ENCODE assay signal across 20 cellular contexts in genomic region chr12:7433276-7433822, GRCh38. TPM values are rescaled to one million over a fixed set of nuclear protein-coding genes. Genes with fewer than 3 reads are reported as not detected.
DNase-seq lines count a peak whose midpoint lies in the region; ATAC-seq and TF ChIP-seq lines count a peak whose summit lies in the region.
"Had no signal": no experiment of that assay in that cellular context is flagged by ENCODE, and none has a peak within 500 bp of the region (broad histone marks: within the 10 kb centered on the region; RNA-seq: fewer than 3 reads in every experiment).

No MANE protein-coding gene starts in this region.

- CTCF ChIA-PET in PC-3 (lab: Charles Lee) = no interaction called here

- H3F3A ChIP-seq in PC-3 (ENCODE audit: low read length, unreplicated experiment) = no peaks in the 10 kb centered on the region

- no peak overlapping the region for H3K14ac ChIP-seq in trophoblast cell (ENCODE audit: low read length)

- no peaks in the 10 kb centered on the region for H4K20me1 ChIP-seq in PC-3 (ENCODE audit: low read length)

- no peak overlapping the region for H2AK5ac ChIP-seq in trophoblast cell (ENCODE audit: low read length)

- H3K27ac ChIP-seq in PC-3 (ENCODE audit: low read length) (no peak overlapping the region), trophoblast cell (ENCODE audit: low read depth, low read length) (no peak overlapping the region), transverse colon (no peak overlapping the region)
- H3K27ac ChIP-seq: ascending aorta, psoas muscle had no signal

- H2BK5ac ChIP-seq in trophoblast cell (ENCODE audit: low read depth, low read length, poor library complexity) = no peak overlapping the region

- H3K4me1 ChIP-seq in PC-3 (ENCODE audit: insufficient read depth, low read length) (no peaks in the 10 kb centered on the region), trophoblast cell (ENCODE audit: control insufficient read depth in 1 of 2, insufficient read depth in 2 of 2, low read length in 2 of 2) (peaks cover 0 to 2% of the 10 kb centered on the region in 2 experiments), transverse colon (no peaks in the 10 kb centered on the region)
- H3K4me1 ChIP-seq: ascending aorta, psoas muscle had no signal

- H4K91ac ChIP-seq in trophoblast cell (ENCODE audit: low read depth, low read length) = no peak overlapping the region

- H3K27me3 ChIP-seq in PC-3 (ENCODE audit: low read length) (peaks cover 5% of the 10 kb centered on the region; the same call in 1 of the 2 replicates), trophoblast cell (ENCODE audit: insufficient read depth, low read length) (no peaks in the 10 kb centered on the region), transverse colon (no peaks in the 10 kb centered on the region)
- H3K27me3 ChIP-seq: ascending aorta had no signal

- no peak overlapping the region for H4K8ac ChIP-seq in trophoblast cell (ENCODE audit: low read depth, low read length)

- no peak overlapping the region for H3K4ac ChIP-seq in trophoblast cell (ENCODE audit: low read depth, low read length)

- no peak overlapping the region for H2BK12ac ChIP-seq in trophoblast cell (ENCODE audit: low read length)

- in situ Hi-C loops in transverse colon (cut with MboI; ENCODE audit: low pct_ligation_motif_present in 1 of 4, low pct_unique_long_range_greater_than_20kb in 1 of 4, low sequenced_read_pairs in 3 of 4) = no loop called here

- H4K12ac ChIP-seq in trophoblast cell (ENCODE audit: low read depth, low read length) = no peak overlapping the region

- H3K36me3 ChIP-seq in PC-3 (ENCODE audit: low read depth, low read length) (no peaks in the 10 kb centered on the region), trophoblast cell (ENCODE audit: control insufficient read depth in 1 of 2, insufficient read depth in 2 of 2, low read length in 2 of 2) (no peaks in the 10 kb centered on the region), transverse colon (no peaks in the 10 kb centered on the region)
- H3K36me3 ChIP-seq: ascending aorta had no signal

- H3K9me3 ChIP-seq in PC-3 (ENCODE audit: low read length) (no peaks in the 10 kb centered on the region), trophoblast cell (ENCODE audit: insufficient read depth, low read depth, low read length) (no peaks in the 10 kb centered on the region), transverse colon (no peaks in the 10 kb centered on the region)
- H3K9me3 ChIP-seq: ascending aorta, psoas muscle had no signal

- H3K79me2 ChIP-seq in PC-3 (ENCODE audit: low read length) = no peaks in the 10 kb centered on the region
- H3K79me2 ChIP-seq in trophoblast cell (ENCODE audit: control insufficient read depth, insufficient read depth, low read length, poor library complexity) = no peaks in the 10 kb centered on the region

- TF ChIP-seq POLR2A in transverse colon (IDR thresholded peaks at IDR 0.05) = no peak

- peak overlapping the region; percentile 37; the same call in 1 of the 2 replicates for H3K4me3 ChIP-seq in PC-3 (ENCODE audit: low read length)
- no peak overlapping the region for H3K4me3 ChIP-seq in trophoblast cell (ENCODE audit: low read depth, low read length)
- H3K4me3 ChIP-seq in transverse colon = no peak overlapping the region
- H3K4me3 ChIP-seq: ascending aorta, GM23338, psoas muscle had no signal

- no peak for TF ChIP-seq EP300 in transverse colon (IDR thresholded peaks at IDR 0.05; ENCODE audit: low read depth)

- H2AFZ ChIP-seq in PC-3 (ENCODE audit: low read length) (peak overlapping the region; percentile 50; the same call in 1 of the 2 replicates), trophoblast cell (ENCODE audit: insufficient read depth, low read length, poor library complexity) (no peak overlapping the region)
- H2AFZ ChIP-seq: GM23338 had no signal

- no peak overlapping the region for H3K18ac ChIP-seq in trophoblast cell (ENCODE audit: low read length)

- H3K4me2 ChIP-seq in PC-3 (ENCODE audit: low read length) (0 out of 2 replicates have a peak overlapping the region, but pooled peaks have one; percentile 25), trophoblast cell (ENCODE audit: low read length) (no peak overlapping the region)
- H3K4me2 ChIP-seq: GM23338 had no signal

- no peak overlapping the region for H2BK120ac ChIP-seq in trophoblast cell (ENCODE audit: insufficient read depth, low read length, poor library complexity)

- intact Hi-C loops in PC-3 (cut with micrococcal nuclease) = no loop called here
- intact Hi-C loops in transverse colon (cut with DNase I; ENCODE audit: low total_unique reads) = no loop called here

- ATAC-seq in PC-3 = no peak; the same call in 1 of the 2 replicates
- no peak for ATAC-seq in GM21717 (IDR thresholded peaks at IDR 0.05; ENCODE audit: unreplicated experiment)
- ATAC-seq: GM23338; psoas muscle; stimulated activated naive CD8-positive, alpha-beta T cell treated with anti-CD3 and anti-CD28 coated beads, Interleukin-15, amount 100 ng/mL, for 72 hours had no signal

- H3K79me1 ChIP-seq in trophoblast cell (ENCODE audit: low read length) = no peaks in the 10 kb centered on the region

- TF ChIP-seq CTCF in PC-3 (conservative IDR thresholded peaks at IDR 0.05; ENCODE audit: low read depth, low read length) (no peak), transverse colon (IDR thresholded peaks at IDR 0.05) (no peak)

- peak; percentile 95 for DNase-seq in ELR (ENCODE audit: low read depth)
- DNase-seq in PC-3 = peak; percentile 38
- peak; percentile 79 to 92 for DNase-seq in dermis microvascular lymphatic vessel endothelial cell (ENCODE audit: low read depth in 2 of 2)
- peak; percentile 44 to 84 for DNase-seq in trophoblast cell
- no peak for DNase-seq in transverse colon
- DNase-seq in germinal center (ENCODE audit: low spot score) = no peak
- DNase-seq in activated gamma-delta T cell (lab: John Stamatoyannopoulos, UW) = no peak
- DNase-seq: activated B cell treated with CpG ODN at 0.5 μM for 24 hours; activated T-cell treated with anti-CD3 and anti-CD28 coated beads, Interleukin-2, amount 50 U/mL, for 24 hours; endodermal cell; midbrain; NCI-H1417; NCI-H69; psoas muscle; SHP77; stimulated activated CD4-positive, alpha-beta T cell treated with anti-CD3 and anti-CD28 coated beads, Interleukin-4, amount 100 ng/mL, for 4 hours; stimulated activated naive CD8-positive, alpha-beta T cell treated with anti-CD3 and anti-CD28 coated beads, Interleukin-15, amount 100 ng/mL, for 72 hours had no signal

- WGBS in trophoblast cell (ENCODE audit: extremely low coverage, insufficient coverage, insufficient read length) = no CpG with 5 or more reads among the region's 6 CpGs
- 76% methylated on average over 6 of the region's 6 CpGs; no CpG with 5 or more reads in 1 of the 2 donors for WGBS in transverse colon (ENCODE audit: low coverage in 1 of 2), 2 donors

- H3K9ac ChIP-seq in PC-3 (ENCODE audit: low read length) (no peak overlapping the region), trophoblast cell (ENCODE audit: low read length) (no peak overlapping the region)

- POLR2A ChIA-PET in PC-3 (lab: Charles Lee; ENCODE audit: unreplicated experiment) = no interaction called here

- BruUV-seq in PC-3 (replicated peaks; lab: Mats Ljungman, UMichigan) = no TSS peak

- H3K9me2 ChIP-seq in PC-3 (replicated peaks; ENCODE audit: low read length) = no peaks in the 10 kb centered on the region

- no peak overlapping the region for H3K23ac ChIP-seq in trophoblast cell (ENCODE audit: low read length)

RNA-seq across cellular contexts. Expression of gene CD163L1, which starts 10.6 kb away (rescaled TPM):
- 0.35 and 0.66 TPM in 2 replicates for total RNA-seq in PC-3 (2014; rRNA removed)
- total RNA-seq in dermis microvascular lymphatic vessel endothelial cell = 16.0 and 23.6 TPM in 2 replicates
- polyA plus RNA-seq in trophoblast cell (2013) = 0.07 and 0.16 TPM in 2 replicates
- total RNA-seq in transverse colon = 1 to 10 TPM in 3 of 4 donors, under 1 TPM in 1; 0.20 to 6.4 (median 3.2) TPM
- total RNA-seq: ascending aorta had no signal

Comparison
In these comparisons a context has a peak if more than half of its experiments do, and no peak if none do; other contexts are left out.
1. DNase-seq: peak in ELR (single experiment), PC-3 (single experiment), dermis microvascular lymphatic vessel endothelial cell (2 of 2) and trophoblast cell (2 of 2); none in transverse colon (single experiment), germinal center (single experiment) and activated gamma-delta T cell (single experiment).